8 cellular contexts compared by ENCODE assay signal in the genomic region with DNA sequence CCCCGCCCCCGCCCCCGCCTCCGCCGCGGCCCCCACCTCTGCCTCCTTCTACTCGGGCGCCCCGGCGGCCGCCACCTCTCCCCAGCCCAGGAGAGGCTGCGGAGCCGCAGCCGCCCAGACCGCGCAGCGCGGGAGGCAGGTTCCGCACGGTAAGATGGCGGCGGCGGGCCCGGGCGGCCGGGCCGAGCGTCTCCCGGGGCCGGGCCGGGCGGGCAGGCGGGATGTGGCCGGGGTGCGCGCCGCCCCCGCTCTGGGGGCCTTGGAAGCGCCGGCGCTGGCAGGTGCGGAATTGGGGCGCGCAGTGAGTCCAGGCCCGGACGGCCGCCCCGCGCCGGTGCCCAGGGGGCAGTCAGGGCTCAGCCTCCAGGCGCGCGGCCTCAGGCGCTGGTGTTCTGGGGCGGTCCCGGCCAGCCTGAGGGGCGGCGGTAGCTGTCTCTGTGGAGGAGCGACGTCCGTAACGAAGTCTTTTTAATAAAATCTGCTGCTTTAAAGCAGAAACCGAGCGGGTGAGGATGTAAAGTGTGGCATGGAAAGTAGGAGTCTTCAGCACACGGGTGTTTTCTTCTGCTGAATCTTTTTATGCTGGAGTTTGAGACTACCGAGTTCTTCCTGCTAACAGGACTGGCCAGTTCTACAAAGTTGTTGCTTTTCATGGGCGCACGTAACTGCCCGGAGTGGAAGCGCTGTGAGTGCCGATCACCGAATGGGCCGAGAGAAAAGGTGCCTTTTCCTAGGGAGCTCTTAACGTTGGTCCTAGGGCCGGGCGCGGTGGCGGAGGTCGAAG. TPM values are rescaled to one million over a fixed set of nuclear protein-coding genes. Genes with fewer than 3 reads are reported as not detected.
A peak's percentile ranks its signal among the peaks of the same experiment; 100 is the strongest.
DNase-seq lines count a peak whose midpoint lies in the region; ATAC-seq and TF ChIP-seq lines count a peak whose summit lies in the region.

A gene (plus strand): TSS at position 43 of the 784 bp plus-strand sequence. CDS start 3,356 bp downstream, outside the sequence.

- H3K27me3 Mint-ChIP-seq in neural crest cell (ENCODE audit: low read depth) = no peaks in the 10 kb centered on the region

- ATAC-seq in HG02610 (IDR thresholded peaks at IDR 0.05; ENCODE audit: unreplicated experiment) = peak; percentile 36
- peak; percentile 64 for ATAC-seq in foreskin keratinocyte

- peaks cover 4% of the 10 kb centered on the region for H3K4me1 ChIP-seq in foreskin keratinocyte

- H3K27ac ChIP-seq in foreskin keratinocyte = peak within 1 kb of the TSS; percentile 77

- peaks cover 4% of the 10 kb centered on the region for H3K36me3 Mint-ChIP-seq in neural crest cell (ENCODE audit: low read depth)

- H3K4me1 Mint-ChIP-seq in neural crest cell = peaks cover 27% of the 10 kb centered on the region

- no peak for TF ChIP-seq POLR2A in NB4 (IDR thresholded peaks at IDR 0.05; ENCODE audit: extremely low read depth, insufficient read length)

- no peaks in the 10 kb centered on the region for H3K9me3 Mint-ChIP-seq in neural crest cell

- DNase-seq in NCI-H2227 (lab: John Stamatoyannopoulos, UW; ENCODE audit: unreplicated experiment) (peak; percentile 73), NCI-H2227 treated with DMSO at 0.1 percent for 48 hours (lab: John Stamatoyannopoulos, UW) (no peak), NB4 (ENCODE audit: low read depth) (peak; percentile 71), activated gamma-delta T cell (lab: John Stamatoyannopoulos, UW) (peak; percentile 62), foreskin keratinocyte (peak in 1 of 2 donors; percentile 33), neural crest cell (ENCODE audit: low read depth, low spot score) (peak; percentile 43), NCI-H1930 (lab: John Stamatoyannopoulos, UW) (no peak)

- H3K4me3 ChIP-seq in NB4 (ENCODE audit: low read depth, low read length) = peak within 1 kb of the TSS; percentile 98

- TF ChIP-seq CTCF in NB4 (IDR thresholded peaks at IDR 0.05; ENCODE audit: low read depth, low read length) (no peak), foreskin keratinocyte (conservative IDR thresholded peaks at IDR 0.05) (no peak), neural crest cell (conservative IDR thresholded peaks at IDR 0.05) (no peak)

- H3K27me3 ChIP-seq in foreskin keratinocyte = no peaks in the 10 kb centered on the region

- peak within 1 kb of the TSS; percentile 98 for H3K4me3 Mint-ChIP-seq in neural crest cell

- H3K27ac Mint-ChIP-seq in neural crest cell (ENCODE audit: unreplicated experiment) = peak within 1 kb of the TSS; percentile 99

RNA-seq across cellular contexts. Expression of the gene that starts here (rescaled TPM):
- total RNA-seq in foreskin keratinocyte (25.5 and 26.9 TPM in 2 replicates), neural crest cell (62.3 and 65.6 TPM in 2 replicates)
- 16.2 and 18.2 TPM in 2 replicates for polyA plus RNA-seq in foreskin keratinocyte

Comparison
In these comparisons a context has a peak if more than half of its experiments do, and no peak if none do; other contexts are left out.
1. DNase-seq: peak in NCI-H2227 (single experiment), NB4 (single experiment), activated gamma-delta T cell (single experiment) and neural crest cell (single experiment); none in NCI-H2227 treated with DMSO at 0.1 percent for 48 hours (single experiment) and NCI-H1930 (0 of 2).